Comparison of ENCODE assay signal across 14 cellular contexts in the genomic region with DNA sequence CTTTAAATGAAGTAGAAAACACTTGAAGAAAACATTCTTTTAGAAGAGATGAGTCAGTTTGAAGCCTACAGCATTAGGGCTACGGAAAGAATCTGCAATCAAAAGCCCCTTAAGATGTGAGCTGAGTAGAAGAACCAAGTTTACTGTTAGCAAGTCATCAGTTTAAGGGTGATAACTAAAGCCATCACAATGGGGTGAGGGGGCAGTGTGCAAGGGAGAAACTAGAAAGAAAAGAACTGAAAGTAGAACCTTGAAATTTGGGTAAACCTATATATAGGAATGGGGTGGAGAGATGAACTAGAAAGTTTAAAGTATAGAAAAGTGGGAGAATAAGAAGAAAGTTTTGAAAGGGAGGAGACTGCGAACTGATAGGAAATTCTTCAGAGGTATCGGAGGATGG.
"Had no signal": no experiment of that assay in that cellular context is flagged by ENCODE, and none has a peak within 500 bp of the region (broad histone marks: within the 10 kb centered on the region; RNA-seq: fewer than 3 reads in every experiment).

No MANE protein-coding gene starts in this region.

- H3K27ac Mint-ChIP-seq: activated CD4-positive, alpha-beta memory T cell treated with anti-CD3 and anti-CD28 coated beads, Interleukin-2, amount 10 ng/mL, durations not matched to agents 7 days and 5 days; activated CD4-positive, alpha-beta T cell treated with anti-CD3 and anti-CD28 coated beads for 36 hours; activated T-cell treated with anti-CD3 and anti-CD28 coated beads, Interleukin-2, amount 50 U/mL, for 72 hours; endodermal cell had no signal

- H3K4me3 ChIP-seq: ascending aorta, suprapubic skin, upper lobe of right lung had no signal

- DNase-seq: activated CD4-positive, alpha-beta memory T cell treated with anti-CD3 and anti-CD28 coated beads, Interleukin-2, amount 10 ng/mL, durations not matched to agents 7 days and 5 days; activated CD4-positive, alpha-beta T cell treated with anti-CD3 and anti-CD28 coated beads for 36 hours; activated naive CD4-positive, alpha-beta T cell; activated T-cell treated with anti-CD3 and anti-CD28 coated beads, Interleukin-2, amount 50 U/mL, for 72 hours; endodermal cell; erythroblast; hippocampal formation; kidney glomerular epithelial cell; stimulated activated CD4-positive, alpha-beta T cell treated with anti-CD3 and anti-CD28 coated beads, Interleukin-2, amount 100 ng/mL, for 48 hours; stimulated activated naive CD8-positive, alpha-beta T cell treated with anti-CD3 and anti-CD28 coated beads, Interleukin-15, Interleukin-2, amounts not matched to agents 100 U/mL and 50 U/mL, for 24 hours; upper lobe of right lung had no signal

- H3K9me3 Mint-ChIP-seq: activated CD4-positive, alpha-beta memory T cell treated with anti-CD3 and anti-CD28 coated beads, Interleukin-2, amount 10 ng/mL, durations not matched to agents 7 days and 5 days; activated T-cell treated with anti-CD3 and anti-CD28 coated beads, Interleukin-2, amount 50 U/mL, for 72 hours; endodermal cell had no signal

- H3K4me1 ChIP-seq: ascending aorta, suprapubic skin, upper lobe of right lung had no signal

- H3K27ac ChIP-seq: ascending aorta, suprapubic skin, upper lobe of right lung, VCaP had no signal

- H3K27me3 Mint-ChIP-seq: activated CD4-positive, alpha-beta T cell treated with anti-CD3 and anti-CD28 coated beads for 36 hours had no signal

- ATAC-seq: activated CD4-positive, alpha-beta T cell treated with anti-CD3 and anti-CD28 coated beads for 36 hours; activated T-cell treated with anti-CD3 and anti-CD28 coated beads, Interleukin-2, amount 50 U/mL, for 72 hours; stimulated activated naive CD8-positive, alpha-beta T cell treated with anti-CD3 and anti-CD28 coated beads, Interleukin-15, Interleukin-2, amounts not matched to agents 100 U/mL and 50 U/mL, for 24 hours; upper lobe of right lung had no signal

- H3K36me3 ChIP-seq: ascending aorta, suprapubic skin, upper lobe of right lung had no signal

- H3K4me3 Mint-ChIP-seq: activated CD4-positive, alpha-beta memory T cell treated with anti-CD3 and anti-CD28 coated beads, Interleukin-2, amount 10 ng/mL, durations not matched to agents 7 days and 5 days; activated CD4-positive, alpha-beta T cell treated with anti-CD3 and anti-CD28 coated beads for 36 hours; activated T-cell treated with anti-CD3 and anti-CD28 coated beads, Interleukin-2, amount 50 U/mL, for 72 hours; endodermal cell had no signal

- H3K27me3 ChIP-seq: ascending aorta, suprapubic skin, upper lobe of right lung had no signal

- H3K4me1 Mint-ChIP-seq: activated CD4-positive, alpha-beta memory T cell treated with anti-CD3 and anti-CD28 coated beads, Interleukin-2, amount 10 ng/mL, durations not matched to agents 7 days and 5 days; activated CD4-positive, alpha-beta T cell treated with anti-CD3 and anti-CD28 coated beads for 36 hours; endodermal cell had no signal
